In the genomic region with DNA sequence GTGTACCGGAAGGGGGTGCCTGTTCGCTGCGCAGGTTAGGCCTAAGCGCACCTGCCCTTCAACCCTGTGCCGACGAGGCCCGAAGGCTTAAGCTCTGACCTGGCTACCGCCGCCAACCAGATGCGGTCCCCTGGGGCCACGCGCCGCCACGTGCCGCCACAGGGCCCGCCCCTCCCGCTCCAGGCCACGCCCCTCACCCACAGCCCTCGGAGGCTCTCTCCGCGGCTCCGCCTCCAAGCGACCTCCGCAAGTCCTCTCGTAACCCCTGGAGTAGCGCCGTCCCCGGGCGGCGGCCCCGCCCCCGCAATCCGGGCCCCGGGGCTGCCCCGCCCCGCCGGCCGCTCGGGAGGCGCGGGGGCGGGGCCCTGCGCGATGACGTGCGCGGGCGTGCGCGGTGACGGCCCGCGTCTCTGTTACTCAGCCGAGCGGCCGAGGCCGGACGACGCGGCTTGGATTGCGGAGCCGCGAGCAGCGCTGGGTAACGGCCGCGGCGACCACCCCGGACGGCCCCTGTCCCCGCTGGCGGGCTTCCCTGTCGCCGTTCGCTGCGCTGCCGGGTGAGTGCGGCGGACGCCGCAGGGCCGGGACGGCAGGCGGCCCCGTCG, we compare ENCODE assay signal across 8 cellular contexts. TPM values are rescaled to one million over a fixed set of nuclear protein-coding genes. Genes with fewer than 3 reads are reported as not detected.
DNase-seq lines count a peak whose midpoint lies in the region; TF ChIP-seq lines count a peak whose summit lies in the region.

A gene (plus strand): TSS at position 413 of the 605 bp plus-strand sequence. CDS start 94,984 bp downstream, outside the sequence.

- H3K9ac ChIP-seq in MM.1S (ENCODE audit: low read length) (peak within 1 kb of the TSS; percentile 69), stomach smooth muscle (ENCODE audit: low read length in 2 of 2) (peak within 1 kb of the TSS; percentile 62 to 80)

- no peaks in the 10 kb centered on the region for H3K9me2 ChIP-seq in MM.1S (replicated peaks; ENCODE audit: insufficient read depth, low read length)

- DNase-seq in G401 (ENCODE audit: low spot score): peak; percentile 86
- DNase-seq in HCEC 1CT: peak; percentile 80
- DNase-seq in MM.1S: peak; percentile 95
- peak; percentile 78 for DNase-seq in SIG-M5 treated with dmso at 0.1 percent for 504 hours (lab: John Stamatoyannopoulos, UW; ENCODE audit: unreplicated experiment)
- peak; percentile 89 for DNase-seq in activated gamma-delta T cell treated with Interleukin-2 at 50 U/mL for 16 hours
- peak; percentile 87 to 95 for DNase-seq in foreskin fibroblast
- peak; percentile 85 for DNase-seq in neural crest cell (ENCODE audit: low read depth, low spot score)

- peaks cover 42% of the 10 kb centered on the region for H3K79me2 ChIP-seq in MM.1S (ENCODE audit: low read length)

- H3K4me1 ChIP-seq in MM.1S (ENCODE audit: low read length) (peaks cover 22% of the 10 kb centered on the region), stomach smooth muscle (ENCODE audit: control insufficient read depth, insufficient read depth, low read length) (peaks cover 3% of the 10 kb centered on the region)

- H3K9me3 Mint-ChIP-seq in neural crest cell: no peaks in the 10 kb centered on the region

- H3K4me3 Mint-ChIP-seq in neural crest cell: peak within 1 kb of the TSS; percentile 87

- in situ Hi-C loops in G401 (cut with HindIII; ENCODE audit: low sequenced_read_pairs): no loop called here

- H3K36me3 Mint-ChIP-seq in neural crest cell (ENCODE audit: low read depth): no peaks in the 10 kb centered on the region

- H3F3A ChIP-seq in MM.1S (ENCODE audit: insufficient read depth, low read length): no peaks in the 10 kb centered on the region

- H3K9me3 ChIP-seq in MM.1S (replicated peaks; ENCODE audit: insufficient read depth, low read length): no peaks in the 10 kb centered on the region
- no peaks in the 10 kb centered on the region for H3K9me3 ChIP-seq in stomach smooth muscle (ENCODE audit: control insufficient read depth in 2 of 2, low read length in 2 of 2)

- peaks cover 18% of the 10 kb centered on the region for H3K4me1 Mint-ChIP-seq in neural crest cell

- H3K27me3 Mint-ChIP-seq in neural crest cell (ENCODE audit: low read depth): peaks cover 24% of the 10 kb centered on the region

- no peaks in the 10 kb centered on the region for H3K36me3 ChIP-seq in MM.1S (replicated peaks; ENCODE audit: insufficient read depth, low read length)
- H3K36me3 ChIP-seq in stomach smooth muscle (ENCODE audit: control insufficient read depth in 2 of 2, insufficient read depth in 2 of 2, low read length in 2 of 2): no peaks in the 10 kb centered on the region

- H3K27me3 ChIP-seq in MM.1S (replicated peaks; ENCODE audit: insufficient read depth, low read length) (no peaks in the 10 kb centered on the region), stomach smooth muscle (ENCODE audit: control insufficient read depth in 1 of 2, insufficient read depth in 2 of 2, low read length in 2 of 2) (no peaks in the 10 kb centered on the region)

- H3K27ac Mint-ChIP-seq in neural crest cell (ENCODE audit: unreplicated experiment): peak within 1 kb of the TSS; percentile 38

- H2AFZ ChIP-seq in MM.1S (ENCODE audit: low read length): peak within 1 kb of the TSS; percentile 78

- H3K4me3 ChIP-seq in MM.1S (ENCODE audit: low read length) (peak within 1 kb of the TSS; percentile 79), foreskin fibroblast (ENCODE audit: low read depth in 1 of 2, low read length in 2 of 2) (peak within 1 kb of the TSS; percentile 74 to 82), stomach smooth muscle (ENCODE audit: low read length in 2 of 2) (peak within 1 kb of the TSS; percentile 86 to 92)

- H3K4me2 ChIP-seq in MM.1S (ENCODE audit: low read depth, low read length): peak within 1 kb of the TSS; percentile 92

- TF ChIP-seq CTCF in MM.1S (IDR thresholded peaks at IDR 0.05; ENCODE audit: low read length) (no peak), foreskin fibroblast (IDR thresholded peaks at IDR 0.05; ENCODE audit: low read depth, low read length) (no peak), neural crest cell (conservative IDR thresholded peaks at IDR 0.05) (no peak)

- H4K20me1 ChIP-seq in MM.1S (ENCODE audit: insufficient read depth, low read length): 0 out of 2 replicates have a peak, but pooled peaks cover 9% of the 10 kb centered on the region

- H3K27ac ChIP-seq in MM.1S (ENCODE audit: low read length) (peak within 1 kb of the TSS; percentile 53; the same call in 1 of the 2 replicates), stomach smooth muscle (ENCODE audit: low read length) (peak within 1 kb of the TSS; percentile 69)

RNA-seq across cellular contexts. Expression of the gene that starts here (rescaled TPM):
- 63.8 and 64.1 TPM in 2 replicates for total RNA-seq in G401 (2014; rRNA removed; shearing (Covaris generic))
- 56.6 and 59.1 TPM in 2 replicates for total RNA-seq in neural crest cell

Comparison
In these comparisons a context has a peak if more than half of its experiments do, and no peak if none do; other contexts are left out.
1. Peak in every context shown above with its lines: DNase-seq, H3K4me3 ChIP-seq and H3K27ac ChIP-seq.